Comparison of ENCODE assay signal across 9 cellular contexts in genomic region chr18:74994502-74995403, GRCh38.
DNase-seq lines count a peak whose midpoint lies in the region; ATAC-seq and TF ChIP-seq lines count a peak whose summit lies in the region.
"Had no signal": no experiment of that assay in that cellular context is flagged by ENCODE, and none has a peak within 500 bp of the region (broad histone marks: within the 10 kb centered on the region; RNA-seq: fewer than 3 reads in every experiment).

No MANE protein-coding gene starts in this region.

- TF ChIP-seq EP300 in sigmoid colon (IDR thresholded peaks at IDR 0.05), result no peak

- POLR2A ChIA-PET in CD8-positive, alpha-beta memory T cell (lab: Charles Lee), result interaction anchor here (0.6 to 0.9 kb wide), 2 partner anchors 35 to 75 kb away, joined by 3 to 4 read pairs; no protein-coding TSS in a partner anchor

- peak overlapping the region; percentile 33 for H3K4me3 ChIP-seq in CD8-positive, alpha-beta memory T cell (ENCODE audit: low read length)
- H3K4me3 ChIP-seq in sigmoid colon, result no peak overlapping the region

- CTCF ChIA-PET in CD8-positive, alpha-beta memory T cell (lab: Charles Lee), result interaction anchor here (1.0 kb wide), 3 partner anchors 16 to 76 kb away, joined by 3 to 4 read pairs (median 3); no protein-coding TSS in a partner anchor

- H3K36me3 Mint-ChIP-seq in CD8-positive, alpha-beta memory T cell, result peaks cover 2 to 8% (median 6%) of the 10 kb centered on the region in 3 donors

- peak overlapping the region; percentile 77 to 91 (median 81) for H3K4me3 Mint-ChIP-seq in CD8-positive, alpha-beta memory T cell

- peak overlapping the region; percentile 64 for H3K27ac ChIP-seq in CD8-positive, alpha-beta memory T cell (ENCODE audit: low read depth, low read length)
- peak overlapping the region in 1 of 4 donors; percentile 33 for H3K27ac ChIP-seq in sigmoid colon

- TF ChIP-seq POLR2A in sigmoid colon (IDR thresholded peaks at IDR 0.05), result no peak

- TF ChIP-seq CTCF in sigmoid colon (IDR thresholded peaks at IDR 0.05), result no peak

- 67 to 79% methylated on average over 19 of the region's 19 CpGs for WGBS in sigmoid colon, 2 donors

- peak in 4 of 5 donors; percentile 4 to 56 (median 36) for DNase-seq in CD8-positive, alpha-beta memory T cell
- DNase-seq in foreskin melanocyte, result peak; percentile 49
- no peak for DNase-seq in NCI-H187 treated with DMSO at 0.1 percent for 48 hours (lab: John Stamatoyannopoulos, UW)
- no peak for DNase-seq in cortex of kidney (lab: John Stamatoyannopoulos, UW)
- DNase-seq in sigmoid colon, result no peak

- peaks cover 0 to 2% (median 0%) of the 10 kb centered on the region in 5 donors for H3K9me3 Mint-ChIP-seq in CD8-positive, alpha-beta memory T cell

- no peaks in the 10 kb centered on the region for H3K36me3 ChIP-seq in CD8-positive, alpha-beta memory T cell (ENCODE audit: insufficient read depth, low read length)
- H3K36me3 ChIP-seq in sigmoid colon, result no peaks in the 10 kb centered on the region
- H3K36me3 ChIP-seq: heart left ventricle had no signal

- H3K27me3 ChIP-seq in CD8-positive, alpha-beta memory T cell (ENCODE audit: insufficient read depth, low read length, poor library complexity, severe bottlenecking), result no peaks in the 10 kb centered on the region
- H3K27me3 ChIP-seq in sigmoid colon, result no peaks in the 10 kb centered on the region
- H3K27me3 ChIP-seq: heart left ventricle had no signal

- peaks cover 63 to 68% (median 68%) of the 10 kb centered on the region in 3 donors for H3K4me1 Mint-ChIP-seq in CD8-positive, alpha-beta memory T cell

- H3K27me3 Mint-ChIP-seq in CD8-positive, alpha-beta memory T cell, result no peaks in the 10 kb centered on the region

- ATAC-seq in GM19043 (IDR thresholded peaks at IDR 0.05; ENCODE audit: low read depth, unreplicated experiment) (peak; percentile 77), HG03095 (IDR thresholded peaks at IDR 0.05; ENCODE audit: unreplicated experiment) (peak; percentile 74), SK-N-SH treated with all-trans-retinoic acid at 6 μM for 48 hours (peak; percentile 62)

- peaks cover 38% of the 10 kb centered on the region for H3K4me1 ChIP-seq in CD8-positive, alpha-beta memory T cell (ENCODE audit: insufficient read depth, low read length)
- no peaks in the 10 kb centered on the region for H3K4me1 ChIP-seq in sigmoid colon

- no peaks in the 10 kb centered on the region for H3K9me3 ChIP-seq in CD8-positive, alpha-beta memory T cell (ENCODE audit: low read length)
- H3K9me3 ChIP-seq in sigmoid colon, result no peaks in the 10 kb centered on the region
- H3K9me3 ChIP-seq: heart left ventricle had no signal

- intact Hi-C loops in sigmoid colon (cut with DNase I), result no loop called here

- peak overlapping the region; percentile 77 to 96 (median 92) for H3K27ac Mint-ChIP-seq in CD8-positive, alpha-beta memory T cell

TF ChIP-seq in SK-N-SH treated with all-trans-retinoic acid at 6 μM for 48 hours, 23 proteins besides CTCF, POLR2A, EP300 and RAD21:
- TF ChIP-seq ZFP30 (CRISPR knock-in tag; IDR thresholded peaks at IDR 0.05) (no peak), POU6F1 (CRISPR knock-in tag; IDR thresholded peaks at IDR 0.05; ENCODE audit: borderline replicate concordance, low read depth) (no peak), CSRNP3 (CRISPR knock-in tag; IDR thresholded peaks at IDR 0.05) (no peak), GLIS3 (CRISPR knock-in tag; IDR thresholded peaks at IDR 0.05) (no peak), ZFP3 (CRISPR knock-in tag; IDR thresholded peaks at IDR 0.05) (no peak), ZC3H10 (CRISPR knock-in tag; IDR thresholded peaks at IDR 0.05) (no peak)

Comparison
In these comparisons a context has a peak if more than half of its experiments do, and no peak if none do; other contexts are left out.
1. DNase-seq: peak in CD8-positive, alpha-beta memory T cell (4 of 5) and foreskin melanocyte (single experiment); none in NCI-H187 treated with DMSO at 0.1 percent for 48 hours (single experiment), cortex of kidney (single experiment) and sigmoid colon (single experiment).
2. Peak in every context shown above with its lines, with median percentiles within 50 percentile points of each other: ATAC-seq.